ENCODE assay signal across 10 cellular contexts in the genomic region with DNA sequence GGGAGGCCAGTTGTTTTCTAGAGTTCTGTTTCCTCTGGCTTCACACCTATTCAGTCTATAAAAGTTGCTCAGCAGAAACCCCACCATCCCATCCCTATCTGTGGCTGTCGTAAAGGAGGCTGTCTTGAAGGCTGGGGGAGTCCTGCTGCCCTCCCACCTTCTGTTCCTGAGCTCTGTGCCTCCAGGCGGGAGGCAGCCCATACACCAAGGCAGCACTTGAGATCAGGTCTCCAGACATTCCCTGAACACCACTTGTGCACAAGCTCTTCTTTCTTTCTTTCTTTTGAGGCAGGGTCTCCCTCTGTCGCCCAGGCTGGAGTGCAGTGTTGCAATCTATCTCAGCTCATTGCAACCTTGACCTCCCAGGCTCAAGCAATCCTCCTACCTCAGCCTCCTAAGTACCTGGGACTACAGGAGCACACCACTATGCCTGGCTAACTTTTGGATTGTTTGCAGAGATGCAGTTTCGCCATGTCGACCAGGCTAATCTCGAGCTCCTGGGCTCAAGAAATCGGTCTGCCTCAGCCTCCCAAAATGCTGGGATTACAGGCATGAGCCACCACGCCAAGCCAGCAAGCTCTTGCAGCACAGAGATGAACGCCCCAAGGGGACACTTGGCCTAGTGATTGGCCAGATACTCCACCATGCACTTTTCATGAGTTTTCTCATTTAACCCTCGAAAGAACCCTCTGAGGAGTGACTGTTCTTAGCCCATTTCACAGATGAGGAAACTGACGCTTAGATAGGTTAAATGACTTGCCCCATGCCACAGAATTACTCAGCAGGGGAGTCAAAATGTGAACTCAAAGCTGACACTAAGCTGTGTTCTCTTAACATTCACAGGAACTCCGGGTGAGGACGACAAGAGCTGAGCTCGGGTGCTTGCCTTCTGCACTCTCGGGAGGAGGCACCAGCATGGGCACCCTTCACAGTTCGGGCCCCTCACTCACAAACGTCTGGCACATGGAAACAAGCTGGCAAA. TPM values are rescaled to one million over a fixed set of nuclear protein-coding genes. Genes with fewer than 3 reads are reported as not detected.
A peak's percentile ranks its signal among the peaks of the same experiment; 100 is the strongest.
DNase-seq lines count a peak whose midpoint lies in the region; ATAC-seq and TF ChIP-seq lines count a peak whose summit lies in the region.
"Had no signal": no experiment of that assay in that cellular context is flagged by ENCODE, and none has a peak within 500 bp of the region (broad histone marks: within the 10 kb centered on the region; RNA-seq: fewer than 3 reads in every experiment).

No MANE protein-coding gene starts in this region.

- TF ChIP-seq CTCF in WTC11 (IDR thresholded peaks at IDR 0.05), result no peak

- POLR2A ChIA-PET in WTC11 (lab: Charles Lee), result no interaction called here

- intact Hi-C loops in activated T-helper 2 cell treated with anti-CD3 and anti-CD28 coated beads, Interferon-gamma antibody, Interleukin-2, Interleukin-4, amounts not matched to agents 10 μg/mL and 5 μg/mL and 100 μg/mL, durations not matched to agents 14 hours and 24 hours and 36 hours (cut with micrococcal nuclease), result loop anchor here (1.0 kb wide), 1 partner anchor 8 kb away; no protein-coding TSS in a partner anchor

- CTCF ChIA-PET in WTC11 (lab: Charles Lee), result interaction anchor here (2.8 kb wide), 1 partner anchor 10 kb away, joined by 14 read pairs; no protein-coding TSS in a partner anchor

- H3K27me3 Mint-ChIP-seq in activated T-helper 2 cell treated with anti-CD3 and anti-CD28 coated beads, Interferon-gamma antibody, Interleukin-2, Interleukin-4, amounts not matched to agents 10 μg/mL and 5 μg/mL and 100 μg/mL, durations not matched to agents 14 hours and 24 hours and 36 hours (ENCODE audit: low read depth), result no peaks in the 10 kb centered on the region
- H3K27me3 Mint-ChIP-seq in WTC11 (ENCODE audit: low read depth), result no peaks in the 10 kb centered on the region

- H3K9me3 Mint-ChIP-seq in activated T-helper 2 cell treated with anti-CD3 and anti-CD28 coated beads, Interferon-gamma antibody, Interleukin-2, Interleukin-4, amounts not matched to agents 10 μg/mL and 5 μg/mL and 100 μg/mL, durations not matched to agents 14 hours and 24 hours and 36 hours, result peaks cover 20% of the 10 kb centered on the region
- H3K9me3 Mint-ChIP-seq in WTC11, result peaks cover 48% of the 10 kb centered on the region

- DNase-seq in stimulated activated CD4-positive, alpha-beta T cell treated with anti-CD3 and anti-CD28 coated beads, Interleukin-4, amount 100 ng/mL, for 24 hours, result peak; percentile 29
- DNase-seq in stimulated activated CD4-positive, alpha-beta T cell treated with anti-CD3 and anti-CD28 coated beads, Interleukin-4, amount 100 ng/mL, for 4 hours, result no peak
- no peak for DNase-seq in activated T-helper 2 cell treated with anti-CD3 and anti-CD28 coated beads, Interferon-gamma antibody, Interleukin-2, Interleukin-4, amounts not matched to agents 10 μg/mL and 5 μg/mL and 100 μg/mL, durations not matched to agents 14 hours and 24 hours and 36 hours (ENCODE audit: low spot score)
- DNase-seq in GF-D8 (lab: John Stamatoyannopoulos, UW) (no peak), LoVo (ENCODE audit: low spot score) (no peak), WTC11 (ENCODE audit: low spot score) (no peak)
- DNase-seq: left colon had no signal

- H3K4me1 Mint-ChIP-seq in activated T-helper 2 cell treated with anti-CD3 and anti-CD28 coated beads, Interferon-gamma antibody, Interleukin-2, Interleukin-4, amounts not matched to agents 10 μg/mL and 5 μg/mL and 100 μg/mL, durations not matched to agents 14 hours and 24 hours and 36 hours (ENCODE audit: low read depth), result peaks cover 56% of the 10 kb centered on the region
- peaks cover 15% of the 10 kb centered on the region for H3K4me1 Mint-ChIP-seq in WTC11

- H3K4me3 Mint-ChIP-seq in activated T-helper 2 cell treated with anti-CD3 and anti-CD28 coated beads, Interferon-gamma antibody, Interleukin-2, Interleukin-4, amounts not matched to agents 10 μg/mL and 5 μg/mL and 100 μg/mL, durations not matched to agents 14 hours and 24 hours and 36 hours (ENCODE audit: low read depth), result no peak overlapping the region
- no peak overlapping the region for H3K4me3 Mint-ChIP-seq in WTC11
- H3K4me3 Mint-ChIP-seq: neural crest cell had no signal

- H3K36me3 Mint-ChIP-seq in activated T-helper 2 cell treated with anti-CD3 and anti-CD28 coated beads, Interferon-gamma antibody, Interleukin-2, Interleukin-4, amounts not matched to agents 10 μg/mL and 5 μg/mL and 100 μg/mL, durations not matched to agents 14 hours and 24 hours and 36 hours (ENCODE audit: low read depth), result peaks cover 19% of the 10 kb centered on the region
- peaks cover 34% of the 10 kb centered on the region for H3K36me3 Mint-ChIP-seq in WTC11

- peak overlapping the region; percentile 68 for H3K27ac Mint-ChIP-seq in activated T-helper 2 cell treated with anti-CD3 and anti-CD28 coated beads, Interferon-gamma antibody, Interleukin-2, Interleukin-4, amounts not matched to agents 10 μg/mL and 5 μg/mL and 100 μg/mL, durations not matched to agents 14 hours and 24 hours and 36 hours
- H3K27ac Mint-ChIP-seq in WTC11, result no peak overlapping the region

- ATAC-seq in HG03060 (IDR thresholded peaks at IDR 0.05; ENCODE audit: low read depth, unreplicated experiment) (peak; percentile 43), WTC11 (no peak), HG02798 (IDR thresholded peaks at IDR 0.05; ENCODE audit: poor library complexity, unreplicated experiment) (no peak)
- ATAC-seq: left colon had no signal

TF ChIP-seq in WTC11, 78 proteins besides CTCF, POLR2A, EP300 and RAD21:
- TF ChIP-seq JAZF1 (CRISPR knock-in tag; IDR thresholded peaks at IDR 0.05) (no peak), NR1H2 (CRISPR knock-in tag; IDR thresholded peaks at IDR 0.05) (no peak), ELF4 (CRISPR knock-in tag; IDR thresholded peaks at IDR 0.05; ENCODE audit: low read depth) (no peak), ZNF416 (CRISPR knock-in tag; IDR thresholded peaks at IDR 0.05) (no peak), NFATC4 (CRISPR knock-in tag; IDR thresholded peaks at IDR 0.05) (no peak), FOXJ3 (CRISPR knock-in tag; IDR thresholded peaks at IDR 0.05; ENCODE audit: borderline replicate concordance) (no peak), OVOL2 (CRISPR knock-in tag; IDR thresholded peaks at IDR 0.05; ENCODE audit: borderline replicate concordance) (no peak), RELA (CRISPR knock-in tag; IDR thresholded peaks at IDR 0.05; ENCODE audit: borderline replicate concordance) (no peak)
- TF ChIP-seq, protein P1, sequence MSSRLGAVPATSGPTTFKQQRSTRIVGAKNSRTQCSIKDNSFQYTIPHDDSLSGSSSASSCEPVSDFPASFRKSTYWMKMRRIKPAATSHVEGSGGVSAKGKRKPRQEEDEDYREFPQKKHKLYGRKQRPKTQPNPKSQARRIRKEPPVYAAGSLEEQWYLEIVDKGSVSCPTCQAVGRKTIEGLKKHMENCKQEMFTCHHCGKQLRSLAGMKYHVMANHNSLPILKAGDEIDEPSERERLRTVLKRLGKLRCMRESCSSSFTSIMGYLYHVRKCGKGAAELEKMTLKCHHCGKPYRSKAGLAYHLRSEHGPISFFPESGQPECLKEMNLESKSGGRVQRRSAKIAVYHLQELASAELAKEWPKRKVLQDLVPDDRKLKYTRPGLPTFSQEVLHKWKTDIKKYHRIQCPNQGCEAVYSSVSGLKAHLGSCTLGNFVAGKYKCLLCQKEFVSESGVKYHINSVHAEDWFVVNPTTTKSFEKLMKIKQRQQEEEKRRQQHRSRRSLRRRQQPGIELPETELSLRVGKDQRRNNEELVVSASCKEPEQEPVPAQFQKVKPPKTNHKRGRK (CRISPR knock-in tag; IDR thresholded peaks at IDR 0.05; ENCODE audit: borderline replicate concordance), result no peak
- TF ChIP-seq, protein P2, sequence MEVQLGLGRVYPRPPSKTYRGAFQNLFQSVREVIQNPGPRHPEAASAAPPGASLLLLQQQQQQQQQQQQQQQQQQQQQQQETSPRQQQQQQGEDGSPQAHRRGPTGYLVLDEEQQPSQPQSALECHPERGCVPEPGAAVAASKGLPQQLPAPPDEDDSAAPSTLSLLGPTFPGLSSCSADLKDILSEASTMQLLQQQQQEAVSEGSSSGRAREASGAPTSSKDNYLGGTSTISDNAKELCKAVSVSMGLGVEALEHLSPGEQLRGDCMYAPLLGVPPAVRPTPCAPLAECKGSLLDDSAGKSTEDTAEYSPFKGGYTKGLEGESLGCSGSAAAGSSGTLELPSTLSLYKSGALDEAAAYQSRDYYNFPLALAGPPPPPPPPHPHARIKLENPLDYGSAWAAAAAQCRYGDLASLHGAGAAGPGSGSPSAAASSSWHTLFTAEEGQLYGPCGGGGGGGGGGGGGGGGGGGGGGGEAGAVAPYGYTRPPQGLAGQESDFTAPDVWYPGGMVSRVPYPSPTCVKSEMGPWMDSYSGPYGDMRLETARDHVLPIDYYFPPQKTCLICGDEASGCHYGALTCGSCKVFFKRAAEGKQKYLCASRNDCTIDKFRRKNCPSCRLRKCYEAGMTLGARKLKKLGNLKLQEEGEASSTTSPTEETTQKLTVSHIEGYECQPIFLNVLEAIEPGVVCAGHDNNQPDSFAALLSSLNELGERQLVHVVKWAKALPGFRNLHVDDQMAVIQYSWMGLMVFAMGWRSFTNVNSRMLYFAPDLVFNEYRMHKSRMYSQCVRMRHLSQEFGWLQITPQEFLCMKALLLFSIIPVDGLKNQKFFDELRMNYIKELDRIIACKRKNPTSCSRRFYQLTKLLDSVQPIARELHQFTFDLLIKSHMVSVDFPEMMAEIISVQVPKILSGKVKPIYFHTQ (CRISPR knock-in tag; IDR thresholded peaks at IDR 0.05), result no peak
- TF ChIP-seq, protein P3, sequence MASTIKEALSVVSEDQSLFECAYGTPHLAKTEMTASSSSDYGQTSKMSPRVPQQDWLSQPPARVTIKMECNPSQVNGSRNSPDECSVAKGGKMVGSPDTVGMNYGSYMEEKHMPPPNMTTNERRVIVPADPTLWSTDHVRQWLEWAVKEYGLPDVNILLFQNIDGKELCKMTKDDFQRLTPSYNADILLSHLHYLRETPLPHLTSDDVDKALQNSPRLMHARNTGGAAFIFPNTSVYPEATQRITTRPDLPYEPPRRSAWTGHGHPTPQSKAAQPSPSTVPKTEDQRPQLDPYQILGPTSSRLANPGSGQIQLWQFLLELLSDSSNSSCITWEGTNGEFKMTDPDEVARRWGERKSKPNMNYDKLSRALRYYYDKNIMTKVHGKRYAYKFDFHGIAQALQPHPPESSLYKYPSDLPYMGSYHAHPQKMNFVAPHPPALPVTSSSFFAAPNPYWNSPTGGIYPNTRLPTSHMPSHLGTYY (CRISPR knock-in tag; IDR thresholded peaks at IDR 0.05), result no peak

RNA-seq across cellular contexts. Expression of a gene that starts 55.8 kb away (rescaled TPM):
- total RNA-seq in activated T-helper 2 cell treated with anti-CD3 and anti-CD28 coated beads, Interferon-gamma antibody, Interleukin-2, Interleukin-4, amounts not matched to agents 10 μg/mL and 5 μg/mL and 100 μg/mL, durations not matched to agents 14 hours and 24 hours and 36 hours, result 0.14 and 0.41 TPM in 2 replicates
- total RNA-seq in WTC11 (2021), result 0.09 to 0.27 TPM (median 0.09 TPM) in 3 replicates
- total RNA-seq: neural crest cell had no signal
